15 cellular contexts compared by ENCODE assay signal in the genomic region with DNA sequence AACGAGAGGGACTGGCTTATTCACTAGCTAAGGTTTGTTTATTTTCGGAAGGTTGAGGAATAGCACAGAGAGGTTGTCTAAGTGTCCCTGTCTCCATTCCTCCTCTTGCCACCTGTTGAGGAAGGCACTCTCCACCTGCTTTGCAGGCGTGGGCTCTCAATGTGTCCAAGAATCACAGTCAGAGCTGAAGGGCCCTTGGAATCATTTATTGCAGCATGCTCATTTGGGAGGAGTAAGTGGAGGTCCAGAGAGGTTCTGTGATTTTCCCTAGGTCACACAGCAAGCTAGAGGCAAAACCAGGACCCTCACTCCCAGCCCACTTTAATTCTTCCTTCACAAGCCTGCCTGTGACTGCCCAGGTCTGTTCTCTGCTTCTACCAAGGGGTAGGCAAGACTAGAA. TPM values are rescaled to one million over a fixed set of nuclear protein-coding genes. Genes with fewer than 3 reads are reported as not detected.
DNase-seq lines count a peak whose midpoint lies in the region; ATAC-seq and TF ChIP-seq lines count a peak whose summit lies in the region.
"Had no signal": no experiment of that assay in that cellular context is flagged by ENCODE, and none has a peak within 500 bp of the region (broad histone marks: within the 10 kb centered on the region; RNA-seq: fewer than 3 reads in every experiment).

No MANE protein-coding gene starts in this region.

- H3K9me3 ChIP-seq in body of pancreas (no peaks in the 10 kb centered on the region), tibial artery (no peaks in the 10 kb centered on the region)

- H3K27me3 Mint-ChIP-seq in T-helper 2 cell treated with Interferon-gamma antibody and Interleukin-4, amounts not matched to agents 5 μg/mL and 100 μg/mL, for 36 hours (ENCODE audit: low read depth): peaks cover 49% of the 10 kb centered on the region
- peaks cover 3% of the 10 kb centered on the region for H3K27me3 Mint-ChIP-seq in glutamatergic neuron (ENCODE audit: unreplicated experiment)

- TF ChIP-seq CTCF in body of pancreas (IDR thresholded peaks at IDR 0.05) (no peak), tibial artery (IDR thresholded peaks at IDR 0.05) (no peak), glutamatergic neuron (IDR thresholded peaks at IDR 0.05; ENCODE audit: partially characterized antibody, unreplicated experiment) (no peak)

- WGBS in body of pancreas, 2 donors: 33 to 51% methylated on average over 3 of the region's 3 CpGs

- H3K4me1 ChIP-seq in body of pancreas (peaks cover 100% of the 10 kb centered on the region), tibial artery (peaks cover 6 to 100% (median 99%) of the 10 kb centered on the region in 4 donors)

- H3K27ac ChIP-seq in body of pancreas (peak overlapping the region; percentile 74 to 89 (median 84)), tibial artery (peak overlapping the region; percentile 73 to 78)

- no peaks in the 10 kb centered on the region for H3K36me3 ChIP-seq in body of pancreas (replicated peaks in 1 of 2; ENCODE audit: insufficient read depth in 1 of 2, low read depth in 2 of 2)
- peaks cover 60 to 84% (median 73%) of the 10 kb centered on the region in 3 donors for H3K36me3 ChIP-seq in tibial artery

- H3K4me3 Mint-ChIP-seq in T-helper 2 cell treated with Interferon-gamma antibody and Interleukin-4, amounts not matched to agents 5 μg/mL and 100 μg/mL, for 36 hours: peak overlapping the region; percentile 61
- no peak overlapping the region for H3K4me3 Mint-ChIP-seq in glutamatergic neuron (ENCODE audit: unreplicated experiment)
- H3K4me3 Mint-ChIP-seq: stimulated activated naive CD8-positive, alpha-beta T cell treated with anti-CD3 and anti-CD28 coated beads, Interleukin-15, amount 100 ng/mL, for 72 hours had no signal

- no peak for TF ChIP-seq POLR2A in body of pancreas (IDR thresholded peaks at IDR 0.05)

- no peak overlapping the region for H3K27ac Mint-ChIP-seq in T-helper 2 cell treated with Interferon-gamma antibody and Interleukin-4, amounts not matched to agents 5 μg/mL and 100 μg/mL, for 36 hours
- no peak overlapping the region for H3K27ac Mint-ChIP-seq in glutamatergic neuron (ENCODE audit: unreplicated experiment)
- H3K27ac Mint-ChIP-seq: stimulated activated naive CD8-positive, alpha-beta T cell treated with anti-CD3 and anti-CD28 coated beads, Interleukin-15, amount 100 ng/mL, for 72 hours had no signal

- peaks cover 9% of the 10 kb centered on the region for H3K36me3 Mint-ChIP-seq in T-helper 2 cell treated with Interferon-gamma antibody and Interleukin-4, amounts not matched to agents 5 μg/mL and 100 μg/mL, for 36 hours (ENCODE audit: low read depth)
- H3K36me3 Mint-ChIP-seq in glutamatergic neuron (ENCODE audit: unreplicated experiment): no peaks in the 10 kb centered on the region

- H3K4me3 ChIP-seq in body of pancreas (no peak overlapping the region), tibial artery (peak overlapping the region; percentile 4 to 51)

- DNase-seq in T-helper 2 cell treated with Interferon-gamma antibody and Interleukin-4, amounts not matched to agents 5 μg/mL and 100 μg/mL, for 36 hours (ENCODE audit: low spot score): no peak
- DNase-seq in T-helper 2 cell: no peak
- DNase-seq in body of pancreas: peak in 1 of 4 donors; percentile 3
- DNase-seq in mesenteric fat pad (ENCODE audit: low spot score): peak; percentile 16
- DNase-seq in tibial artery: peak in 1 of 2 donors; percentile 19
- no peak for DNase-seq in glutamatergic neuron
- DNase-seq: activated CD4-positive, alpha-beta T cell treated with anti-CD3 and anti-CD28 coated beads for 1 hour; left colon; NCI-H1436 treated with DMSO at 0.1 percent for 48 hours; occipital lobe; stimulated activated CD4-positive, alpha-beta T cell treated with anti-CD3 and anti-CD28 coated beads, Interleukin-4, amount 100 ng/mL, for 24 hours; stimulated activated naive CD8-positive, alpha-beta T cell treated with anti-CD3 and anti-CD28 coated beads, Interleukin-15, amount 100 ng/mL, for 72 hours had no signal

- intact Hi-C loops in body of pancreas (cut with DNase I) (no loop called here), tibial artery (cut with DNase I; ENCODE audit: low total_unique reads) (no loop called here)

- no peaks in the 10 kb centered on the region for H3K9me3 Mint-ChIP-seq in T-helper 2 cell treated with Interferon-gamma antibody and Interleukin-4, amounts not matched to agents 5 μg/mL and 100 μg/mL, for 36 hours
- peaks cover 3% of the 10 kb centered on the region for H3K9me3 Mint-ChIP-seq in glutamatergic neuron (ENCODE audit: unreplicated experiment)
- H3K9me3 Mint-ChIP-seq: stimulated activated naive CD8-positive, alpha-beta T cell treated with anti-CD3 and anti-CD28 coated beads, Interleukin-15, amount 100 ng/mL, for 72 hours had no signal

- no peak for ATAC-seq in body of pancreas
- no peak for ATAC-seq in GM18519 (IDR thresholded peaks at IDR 0.05; ENCODE audit: low FRiP score, unreplicated experiment)
- ATAC-seq in HG02840 (IDR thresholded peaks at IDR 0.05; ENCODE audit: low FRiP score, unreplicated experiment): no peak
- ATAC-seq: left colon had no signal

- H3K27me3 ChIP-seq in body of pancreas: no peaks in the 10 kb centered on the region
- no peaks in the 10 kb centered on the region for H3K27me3 ChIP-seq in tibial artery

- H3K4me1 Mint-ChIP-seq in T-helper 2 cell treated with Interferon-gamma antibody and Interleukin-4, amounts not matched to agents 5 μg/mL and 100 μg/mL, for 36 hours (ENCODE audit: low read depth): peaks cover 72% of the 10 kb centered on the region
- peaks cover 23% of the 10 kb centered on the region for H3K4me1 Mint-ChIP-seq in glutamatergic neuron (ENCODE audit: low read depth, unreplicated experiment)

RNA-seq across cellular contexts. Expression of a gene that starts 21.3 kb away (rescaled TPM):
- total RNA-seq in body of pancreas (100 to 1,000 TPM in 1 of 2 donors, 10 to 100 TPM in 1; 96.5 to 150 TPM), mesenteric fat pad (196 TPM), glutamatergic neuron (ENCODE audit: unreplicated experiment) (9.0 TPM)
- total RNA-seq: A172 had no signal

Comparison
In these comparisons a context has a peak if more than half of its experiments do, and no peak if none do; other contexts are left out.
1. H3K4me3 ChIP-seq: peak in tibial artery (2 of 2); none in body of pancreas (0 of 2).